In genomic region chr20:44701889-44702288, GRCh38 we compare ENCODE assay signal across 22 cellular contexts. TPM values are rescaled to one million over a fixed set of nuclear protein-coding genes. Genes with fewer than 3 reads are reported as not detected.
DNase-seq lines count a peak whose midpoint lies in the region; ATAC-seq, FAIRE-seq and TF ChIP-seq lines count a peak whose summit lies in the region.
"Had no signal": no experiment of that assay in that cellular context is flagged by ENCODE, and none has a peak within 500 bp of the region (broad histone marks: within the 10 kb centered on the region; RNA-seq: fewer than 3 reads in every experiment).

No MANE protein-coding gene starts in this region.

- peaks cover 5% of the 10 kb centered on the region for H3K27me3 Mint-ChIP-seq in H9 (ENCODE audit: low read depth)

- DNase-seq in H9 (no peak), NT2/D1 (ENCODE audit: low read depth, low spot score) (peak; percentile 67), esophagus squamous epithelium (lab: John Stamatoyannopoulos, UW) (no peak), thoracic aorta (ENCODE audit: low spot score) (no peak), GM19239 (ENCODE audit: insufficient read length, low spot score) (no peak)
- no peak for DNase-seq in activated T-cell treated with anti-CD3 and anti-CD28 coated beads, Interleukin-2, amount 50 U/mL, for 48 hours
- DNase-seq: activated CD4-positive, alpha-beta T cell treated with anti-CD3 and anti-CD28 coated beads, Interleukin-2, amount 50 U/mL, for 4 hours; activated naive CD4-positive, alpha-beta T cell; AML-193; erythroblast; left colon; MG63; NCI-H1436; Peyer's patch; T-helper 2 cell had no signal

- no CpG with 5 or more reads among the region's 7 CpGs for WGBS in H9 (ENCODE audit: extremely low coverage, insufficient read length, low lambda C conversion rate)
- whole genome bisulfite sequencing in esophagus squamous epithelium, 2 donors: 81 to 82% methylated on average over 7 of the region's 7 CpGs

- no peaks in the 10 kb centered on the region for H3K23me2 ChIP-seq in H9 (ENCODE audit: insufficient read length, low read depth, low read length, poor library complexity, severe bottlenecking)

- no peaks in the 10 kb centered on the region for H3K79me1 ChIP-seq in H9 (ENCODE audit: insufficient read depth, low read depth, low read length, poor library complexity, severe bottlenecking)

- H3K56ac ChIP-seq in H9 (ENCODE audit: insufficient read length, low read depth, low read length): no peak overlapping the region

- H2BK20ac ChIP-seq in H9 (ENCODE audit: low read depth, low read length, poor library complexity, severe bottlenecking): no peak overlapping the region

- H3K36me3 ChIP-seq in NT2/D1 (ENCODE audit: insufficient read depth, insufficient read length, low read length): no peaks in the 10 kb centered on the region
- no peaks in the 10 kb centered on the region for H3K36me3 ChIP-seq in esophagus squamous epithelium
- H3K36me3 ChIP-seq in thoracic aorta: no peaks in the 10 kb centered on the region
- H3K36me3 ChIP-seq: MG63, Peyer's patch had no signal

- peak overlapping the region in 2 of 3 experiments; percentile 66 to 79; a peak in 4 of 7 replicates for H3K27ac Mint-ChIP-seq in H9
- H3K27ac Mint-ChIP-seq: IgD-negative memory B cell; mesothelial cell of epicardium; natural killer cell treated with Interleukin-12 subunit alpha and Interleukin-12 subunit beta and Interleukin-15 and Interleukin-18, amount 100 ng/mL, for 72 hours had no signal

- H4K5ac ChIP-seq in H9 (ENCODE audit: insufficient read length, low read depth, low read length): no peak overlapping the region

- no peak for FAIRE-seq in GM19239 (lab: Jason Lieb, UNC)

- TF ChIP-seq POLR2A in esophagus squamous epithelium (IDR thresholded peaks at IDR 0.05): no peak

- H3K9me3 Mint-ChIP-seq in H9: no peaks in the 10 kb centered on the region
- H3K9me3 Mint-ChIP-seq: central memory CD8-positive, alpha-beta T cell; IgD-negative memory B cell; mesothelial cell of epicardium; natural killer cell treated with Interleukin-12 subunit alpha and Interleukin-12 subunit beta and Interleukin-15 and Interleukin-18, amount 100 ng/mL, for 72 hours; stimulated activated memory B cell treated with anti-CD40 and anti-IgM and Interleukin-4, amounts not matched to agents 10 μg/mL and 1 μg/mL and 100 μg/mL, for 72 hours had no signal

- no peak overlapping the region for H3K14ac ChIP-seq in H9 (ENCODE audit: insufficient read depth, low read length)

- H3K9ac ChIP-seq in H9 (ENCODE audit: extremely low read depth, insufficient read length, low read length) (no peak overlapping the region), NT2/D1 (ENCODE audit: insufficient read length, low read depth) (no peak overlapping the region)
- H3K9ac ChIP-seq: parathyroid adenoma had no signal

- no peak overlapping the region for H2AK5ac ChIP-seq in H9 (ENCODE audit: insufficient read length, low read length)

- H3T11ph ChIP-seq in H9 (ENCODE audit: low read length): no peak overlapping the region

- H2AFZ ChIP-seq in H9 (ENCODE audit: low read length): no peak overlapping the region
- H2AFZ ChIP-seq: parathyroid adenoma had no signal

- no peak overlapping the region for H3K27ac ChIP-seq in H9 (ENCODE audit: insufficient read length, low read depth, low read length)
- peak overlapping the region; percentile 66 to 87 (median 80) for H3K27ac ChIP-seq in esophagus squamous epithelium
- H3K27ac ChIP-seq in thoracic aorta: peak overlapping the region; percentile 92 to 95
- H3K27ac ChIP-seq: parathyroid adenoma had no signal

- H4K91ac ChIP-seq in H9 (ENCODE audit: insufficient read length, low read depth, low read length): no peak overlapping the region

- intact Hi-C loops in esophagus squamous epithelium (cut with DNase I): no loop called here

- no peak overlapping the region for H2BK5ac ChIP-seq in H9 (ENCODE audit: insufficient read length, low read length)

- H3K4me3 ChIP-seq in NT2/D1 (ENCODE audit: insufficient read length, low read depth): no peak overlapping the region
- no peak overlapping the region for H3K4me3 ChIP-seq in esophagus squamous epithelium
- H3K4me3 ChIP-seq in thoracic aorta: no peak overlapping the region
- H3K4me3 ChIP-seq: MG63, Peyer's patch had no signal

- no peak overlapping the region for H2BK12ac ChIP-seq in H9 (ENCODE audit: insufficient read length, low read depth, low read length)

- no peak overlapping the region for H3K4me2 ChIP-seq in H9 (ENCODE audit: insufficient read depth, insufficient read length, low read length)

- no peak overlapping the region for H3K18ac ChIP-seq in H9 (ENCODE audit: insufficient read length, low read depth, low read length)

- peaks cover 16 to 29% of the 10 kb centered on the region in 2 experiments for H3K4me1 Mint-ChIP-seq in H9
- H3K4me1 Mint-ChIP-seq: central memory CD8-positive, alpha-beta T cell had no signal

- H3K9me3 ChIP-seq in H9 (ENCODE audit: control insufficient read depth, low read depth, low read length): no peaks in the 10 kb centered on the region
- no peaks in the 10 kb centered on the region for H3K9me3 ChIP-seq in NT2/D1 (ENCODE audit: insufficient read depth, low read length)
- H3K9me3 ChIP-seq in esophagus squamous epithelium: no peaks in the 10 kb centered on the region
- no peaks in the 10 kb centered on the region for H3K9me3 ChIP-seq in thoracic aorta
- H3K9me3 ChIP-seq: MG63, Peyer's patch had no signal

- H2BK15ac ChIP-seq in H9 (ENCODE audit: low read depth, low read length): no peak overlapping the region

- no peaks in the 10 kb centered on the region for H3K79me2 ChIP-seq in H9 (ENCODE audit: insufficient read depth, low read length)
- H3K79me2 ChIP-seq: parathyroid adenoma had no signal

- ATAC-seq in thoracic aorta (ENCODE audit: insufficient number of reproducible peaks, low FRiP score, low read depth): no peak
- no peak for ATAC-seq in HG03439 (IDR thresholded peaks at IDR 0.05; ENCODE audit: unreplicated experiment)
- ATAC-seq: left colon; natural killer cell treated with Interleukin-12 subunit alpha and Interleukin-12 subunit beta and Interleukin-15 and Interleukin-18, amount 100 ng/mL, for 72 hours; stimulated activated memory B cell treated with anti-CD40 and anti-IgM and Interleukin-4, amounts not matched to agents 10 μg/mL and 1 μg/mL and 100 μg/mL, for 72 hours had no signal

- peaks cover 6% of the 10 kb centered on the region; the same call in 1 of the 2 replicates for H3K4me1 ChIP-seq in H9 (ENCODE audit: insufficient read depth, low read length)
- H3K4me1 ChIP-seq in NT2/D1 (ENCODE audit: insufficient read depth, insufficient read length): peaks cover 25% of the 10 kb centered on the region
- H3K4me1 ChIP-seq in esophagus squamous epithelium: peaks cover 6 to 54% (median 42%) of the 10 kb centered on the region in 3 donors
- peaks cover 36 to 75% of the 10 kb centered on the region in 2 donors for H3K4me1 ChIP-seq in thoracic aorta (ENCODE audit: control insufficient read depth in 1 of 2, low read depth in 2 of 2)

- H4K8ac ChIP-seq in H9 (replicated peaks; ENCODE audit: insufficient read length, low read depth, low read length): no peak overlapping the region

- TF ChIP-seq CTCF in H9 (conservative IDR thresholded peaks at IDR 0.05): no peak
- no peak for TF ChIP-seq CTCF in esophagus squamous epithelium (IDR thresholded peaks at IDR 0.05)
- no peak for TF ChIP-seq CTCF in thoracic aorta (IDR thresholded peaks at IDR 0.05)

- no peak overlapping the region for H2BK120ac ChIP-seq in H9 (ENCODE audit: low read depth, low read length, poor library complexity, severe bottlenecking)

- H3K36me3 Mint-ChIP-seq in H9 (ENCODE audit: insufficient read depth in 1 of 3, low read depth in 3 of 3): no peaks in the 10 kb centered on the region; a peak in 1 of 7 replicates
- H3K36me3 Mint-ChIP-seq: IgD-negative memory B cell; mesothelial cell of epicardium; natural killer cell treated with Interleukin-12 subunit alpha and Interleukin-12 subunit beta and Interleukin-15 and Interleukin-18, amount 100 ng/mL, for 72 hours; stimulated activated memory B cell treated with anti-CD40 and anti-IgM and Interleukin-4, amounts not matched to agents 10 μg/mL and 1 μg/mL and 100 μg/mL, for 72 hours had no signal

- no peak overlapping the region for H3K4ac ChIP-seq in H9 (ENCODE audit: low read depth, low read length)

- H3K27me3 ChIP-seq in H9 (ENCODE audit: insufficient read depth, low read length) (no peaks in the 10 kb centered on the region), NT2/D1 (ENCODE audit: insufficient read depth, insufficient read length) (no peaks in the 10 kb centered on the region), esophagus squamous epithelium (no peaks in the 10 kb centered on the region), thoracic aorta (replicated peaks; ENCODE audit: insufficient read depth) (no peaks in the 10 kb centered on the region)
- H3K27me3 ChIP-seq: MG63, Peyer's patch had no signal

- H3K4me3 Mint-ChIP-seq in H9: peak overlapping the region in 1 of 2 experiments; percentile 40; a peak in 1 of 5 replicates
- H3K4me3 Mint-ChIP-seq: central memory CD8-positive, alpha-beta T cell; mesothelial cell of epicardium; natural killer cell treated with Interleukin-12 subunit alpha and Interleukin-12 subunit beta and Interleukin-15 and Interleukin-18, amount 100 ng/mL, for 72 hours; stimulated activated memory B cell treated with anti-CD40 and anti-IgM and Interleukin-4, amounts not matched to agents 10 μg/mL and 1 μg/mL and 100 μg/mL, for 72 hours had no signal

- H3K23ac ChIP-seq in H9 (ENCODE audit: insufficient read length, low read depth, low read length): no peak overlapping the region

- H4K20me1 ChIP-seq in H9 (ENCODE audit: control insufficient read depth, insufficient read depth, insufficient read length): no peaks in the 10 kb centered on the region

RNA-seq across cellular contexts. Expression of gene CCN5, which starts 13.3 kb away (rescaled TPM):
- total RNA-seq in H9 (2021): not detected in 2 replicates
- 10 to 100 TPM in 3 of 4 donors, 1 to 10 TPM in 1; 6.7 to 83.9 (median 31.0) TPM for total RNA-seq in esophagus squamous epithelium
- total RNA-seq in thoracic aorta: 100 to 1,000 TPM; 652 to 994 TPM
- total RNA-seq: mesothelial cell of epicardium; natural killer cell treated with Interleukin-12 subunit alpha and Interleukin-12 subunit beta and Interleukin-15 and Interleukin-18, amount 100 ng/mL, for 72 hours had no signal

RNA-seq across cellular contexts. Expression of gene KCNK15, which starts 43.8 kb away (rescaled TPM):
- total RNA-seq in H9 (2021) (0.33 and 0.39 TPM in 2 replicates), esophagus squamous epithelium (1 to 10 TPM in 1 of 4 donors, under 1 TPM in 2, not detected in 1; 0.13 to 2.5 (median 0.23) TPM), thoracic aorta (10 to 100 TPM; 26.3 to 60.0 TPM)

RNA-seq across cellular contexts. Expression of gene ADA, which starts 50.4 kb away (rescaled TPM):
- total RNA-seq in H9 (2021) (19.2 and 22.0 TPM in 2 replicates), esophagus squamous epithelium (10 to 100 TPM in 2 of 4 donors, 1 to 10 TPM in 2; 3.8 to 31.7 (median 15.7) TPM), thoracic aorta (10 to 100 TPM in 1 of 2 donors, 1 to 10 TPM in 1; 8.1 to 20.6 TPM)

Comparison
In these comparisons a context has a peak if more than half of its experiments do, and no peak if none do; other contexts are left out.
1. RNA of gene KCNK15, which starts 43.8 kb away (total RNA-seq): 26.3 to 60.0 TPM in thoracic aorta; 0.33 to 0.39 TPM in H9 and 0.13 to 2.5 TPM in esophagus squamous epithelium; every median in the first group is over 4 times any median in the second.